In genomic region chr2:68023904-68024303, GRCh38 we compare ENCODE assay signal across 22 cellular contexts.
"Had no signal": no experiment of that assay in that cellular context is flagged by ENCODE, and none has a peak within 500 bp of the region (broad histone marks: within the 10 kb centered on the region; RNA-seq: fewer than 3 reads in every experiment).

No MANE protein-coding gene starts in this region.

- FAIRE-seq: pancreas had no signal

- H2AFZ ChIP-seq: hepatocyte had no signal

- ATAC-seq: left colon; left lung; mucosa of descending colon; naive thymus-derived CD4-positive, alpha-beta T cell; pancreas; psoas muscle had no signal

- H3K4me2 ChIP-seq: hepatocyte had no signal

- H3K36me3 ChIP-seq: heart right ventricle, left lung, pancreas, right lobe of liver, suprapubic skin, thoracic aorta, tibial artery, uterus had no signal

- H3K4me1 ChIP-seq: heart right ventricle, left lung, pancreas, psoas muscle, right lobe of liver, suprapubic skin, tibial artery, uterus had no signal

- H3K4me3 ChIP-seq: heart right ventricle, hepatocyte, left lung, lung, mucosa of descending colon, pancreas, psoas muscle, right lobe of liver, suprapubic skin, thoracic aorta, tibial artery, uterus had no signal

- H3K27me3 ChIP-seq: hepatocyte, left lung, pancreas, right lobe of liver, tibial artery, uterus had no signal

- DNase-seq: heart right ventricle; left colon; left lung; midbrain; mucosa of descending colon; naive thymus-derived CD4-positive, alpha-beta T cell; nucleus accumbens; psoas muscle; right lobe of liver; stimulated activated CD4-positive, alpha-beta T cell treated with anti-CD3 and anti-CD28 coated beads, Interleukin-12 subunit alpha, Interleukin-12 subunit beta, amount 100 ng/mL, for 4 hours; stimulated activated CD4-positive, alpha-beta T cell treated with anti-CD3 and anti-CD28 coated beads, Interleukin-15, amount 100 ng/mL, for 24 hours; stimulated activated CD4-positive, alpha-beta T cell treated with anti-CD3 and anti-CD28 coated beads, Interleukin-2, amount 100 ng/mL, for 24 hours; stimulated activated CD4-positive, alpha-beta T cell treated with anti-CD3 and anti-CD28 coated beads, Interleukin-4, amount 100 ng/mL, for 1 hour; stimulated activated naive CD4-positive, alpha-beta T cell; tibial artery; trophoblast cell; uterus had no signal

- H3K27ac ChIP-seq: heart right ventricle, hepatocyte, left lung, pancreas, psoas muscle, right lobe of liver, suprapubic skin, thoracic aorta, tibial artery, uterus had no signal

- H3K79me2 ChIP-seq: hepatocyte had no signal

- H3K9me3 ChIP-seq: left lung, mucosa of descending colon, pancreas, psoas muscle, right lobe of liver, suprapubic skin, thoracic aorta, tibial artery had no signal
